1 cellular context compared by ENCODE assay signal in genomic region chr20:4916991-4917881, GRCh38.
TF ChIP-seq lines count a peak whose summit lies in the region.

No MANE protein-coding gene starts in this region.

TF ChIP-seq in HEK293, 187 proteins besides CTCF, POLR2A, EP300 and RAD21 (continued from another document):
- TF ChIP-seq PRDM10 (tag by site-specific recombination; IDR thresholded peaks at IDR 0.05) (peak; percentile 42; the same call in 1 of the 2 replicates), ZNF600 (tag by site-specific recombination; IDR thresholded peaks at IDR 0.05) (peak; percentile 57), ZIC2 (tag by site-specific recombination; IDR thresholded peaks at IDR 0.05) (peak; percentile 92)
